ENCODE assay signal across 6 cellular contexts in the genomic region with DNA sequence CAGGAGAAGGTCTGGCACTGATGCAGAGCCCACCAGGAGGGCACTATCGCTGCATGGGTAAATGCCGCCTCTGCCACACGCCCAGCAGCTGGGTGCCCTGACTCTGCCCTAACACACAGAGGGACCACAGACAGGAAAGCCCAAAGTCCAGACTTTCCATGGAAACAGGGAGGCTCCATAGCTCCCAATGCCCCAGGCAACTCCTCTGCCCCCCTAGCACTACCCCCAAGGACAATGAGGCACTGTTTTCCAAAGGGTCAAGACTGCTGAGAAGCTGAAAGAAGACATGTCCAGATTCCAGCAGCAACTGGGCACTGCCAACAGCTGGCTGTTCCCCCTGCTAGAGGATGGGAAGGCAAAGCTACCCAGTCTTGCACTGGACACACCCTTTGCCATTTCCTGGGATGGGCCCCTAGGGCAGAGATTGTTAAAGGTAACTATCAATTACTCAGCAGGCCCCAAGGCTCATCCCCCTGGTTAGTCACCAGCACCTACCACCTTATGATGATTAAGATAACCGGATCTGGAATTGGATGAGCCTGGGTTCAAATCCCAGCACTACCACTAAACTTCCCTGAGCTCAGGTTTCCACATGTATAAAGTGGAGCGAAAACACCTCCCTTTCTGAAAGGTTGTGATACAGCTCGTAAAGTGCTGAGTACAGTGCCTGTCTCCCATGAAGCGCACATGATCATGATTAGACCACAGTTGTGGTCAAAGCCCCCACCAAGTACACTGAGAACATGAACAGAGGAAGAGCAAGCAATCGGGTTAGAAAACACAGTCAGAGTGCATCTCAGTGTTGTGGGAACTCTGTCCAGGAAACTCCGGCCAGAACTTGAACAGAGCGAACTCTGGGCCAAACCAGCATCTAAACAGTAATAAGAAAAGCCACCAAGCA. TPM values are rescaled to one million over a fixed set of nuclear protein-coding genes. Genes with fewer than 3 reads are reported as not detected.
A peak's percentile ranks its signal among the peaks of the same experiment; 100 is the strongest.
DNase-seq lines count a peak whose midpoint lies in the region; ATAC-seq and TF ChIP-seq lines count a peak whose summit lies in the region.

No MANE protein-coding gene starts in this region.

- no peaks in the 10 kb centered on the region for H3K27me3 Mint-ChIP-seq in activated naive CD4-positive, alpha-beta T cell treated with anti-CD3 and anti-CD28 coated beads, Interleukin-2, amount 10 ng/mL, durations not matched to agents 7 days and 5 days

- DNase-seq in activated naive CD4-positive, alpha-beta T cell treated with anti-CD3 and anti-CD28 coated beads, Interleukin-2, amount 10 ng/mL, durations not matched to agents 7 days and 5 days, result peak; percentile 55
- no peak for DNase-seq in activated naive CD4-positive, alpha-beta T cell (lab: John Stamatoyannopoulos, UW)
- DNase-seq in left ventricle myocardium superior, result no peak
- no peak for DNase-seq in upper lobe of left lung

- WGBS in upper lobe of left lung, 2 donors, result 37 to 48% methylated on average over 7 to 10 of the region's 10 CpGs

- TF ChIP-seq POLR2A in upper lobe of left lung (IDR thresholded peaks at IDR 0.05), result peak in 1 of 4 donors; percentile 32

- peak overlapping the region; percentile 83 for H3K27ac Mint-ChIP-seq in activated naive CD4-positive, alpha-beta T cell treated with anti-CD3 and anti-CD28 coated beads, Interleukin-2, amount 10 ng/mL, durations not matched to agents 7 days and 5 days

- H3K9me3 Mint-ChIP-seq in activated naive CD4-positive, alpha-beta T cell treated with anti-CD3 and anti-CD28 coated beads, Interleukin-2, amount 10 ng/mL, durations not matched to agents 7 days and 5 days, result no peaks in the 10 kb centered on the region

- intact Hi-C loops in left ventricle myocardium superior (cut with micrococcal nuclease), result no loop called here

- H3K27ac ChIP-seq in upper lobe of left lung, result peak overlapping the region; percentile 91 to 99 (median 96)

- no peaks in the 10 kb centered on the region for H3K27me3 ChIP-seq in upper lobe of left lung

- H3K4me1 ChIP-seq in upper lobe of left lung, result peaks cover 74 to 91% (median 82%) of the 10 kb centered on the region in 4 donors

- peaks cover 53% of the 10 kb centered on the region for H3K36me3 Mint-ChIP-seq in activated naive CD4-positive, alpha-beta T cell treated with anti-CD3 and anti-CD28 coated beads, Interleukin-2, amount 10 ng/mL, durations not matched to agents 7 days and 5 days

- peaks cover 73% of the 10 kb centered on the region for H3K4me1 Mint-ChIP-seq in activated naive CD4-positive, alpha-beta T cell treated with anti-CD3 and anti-CD28 coated beads, Interleukin-2, amount 10 ng/mL, durations not matched to agents 7 days and 5 days

- H3K9me3 ChIP-seq in upper lobe of left lung, result no peaks in the 10 kb centered on the region

- H3K4me3 ChIP-seq in upper lobe of left lung, result peak overlapping the region in 3 of 4 donors; percentile 92 to 96 (median 94)

- peak; percentile 4 for ATAC-seq in left ventricle myocardium superior
- ATAC-seq in upper lobe of left lung (ENCODE audit: low FRiP score in 2 of 2), result no peak
- no peak for ATAC-seq in HG03039 (IDR thresholded peaks at IDR 0.05; ENCODE audit: unreplicated experiment)
- ATAC-seq in HG02852 (IDR thresholded peaks at IDR 0.05; ENCODE audit: unreplicated experiment), result no peak

- CTCF ChIA-PET in activated naive CD4-positive, alpha-beta T cell treated with anti-CD3 and anti-CD28 coated beads, Interleukin-2, amount 10 ng/mL, durations not matched to agents 7 days and 5 days (lab: Charles Lee), result interaction anchor here (7.3 to 30.5 kb wide), 3 partner anchors 10 to 36 kb away, joined by 73 to 773 read pairs (median 73); no protein-coding TSS in a partner anchor

- no peak for TF ChIP-seq CTCF in upper lobe of left lung (IDR thresholded peaks at IDR 0.05)

- H3K36me3 ChIP-seq in upper lobe of left lung, result no peaks in the 10 kb centered on the region

- no peak for TF ChIP-seq EP300 in upper lobe of left lung (IDR thresholded peaks at IDR 0.05)

- H3K4me3 Mint-ChIP-seq in activated naive CD4-positive, alpha-beta T cell treated with anti-CD3 and anti-CD28 coated beads, Interleukin-2, amount 10 ng/mL, durations not matched to agents 7 days and 5 days, result peak overlapping the region; percentile 99

RNA-seq across cellular contexts. Expression of a gene that starts 3.3 kb away (rescaled TPM):
- 65.9 TPM for total RNA-seq in left ventricle myocardium superior
- total RNA-seq in upper lobe of left lung, result 100 to 1,000 TPM in 4 of 6 donors, 10 to 100 TPM in 2; 67.8 to 210 (median 116) TPM

RNA-seq across cellular contexts. Expression of a gene that starts 29.5 kb away (rescaled TPM):
- 13,220 TPM for total RNA-seq in left ventricle myocardium superior
- total RNA-seq in upper lobe of left lung, result over 10,000 TPM in 1 of 6 donors, 1,000 to 10,000 TPM in 1, under 1 TPM in 4; under 0.01 to 11,449 (median under 0.01) TPM

RNA-seq across cellular contexts. Expression of a gene that starts 30.8 kb away (rescaled TPM):
- total RNA-seq in left ventricle myocardium superior (1,438 TPM), upper lobe of left lung (1,000 to 10,000 TPM in 2 of 6 donors, under 1 TPM in 4; under 0.01 to 4,461 (median under 0.01) TPM)

RNA-seq across cellular contexts. Expression of a gene that starts 39.9 kb away (rescaled TPM):
- total RNA-seq in left ventricle myocardium superior (10.2 TPM), upper lobe of left lung (1 to 10 TPM in 5 of 6 donors, under 1 TPM in 1; 1.00 to 5.2 (median 2.9) TPM)
